In genomic region chrX:48736303-48736702, GRCh38 we compare ENCODE assay signal across 10 cellular contexts. TPM values are rescaled to one million over a fixed set of nuclear protein-coding genes. Genes with fewer than 3 reads are reported as not detected.
DNase-seq lines count a peak whose midpoint lies in the region; ATAC-seq, FAIRE-seq and TF ChIP-seq lines count a peak whose summit lies in the region.
"Had no signal": no experiment of that assay in that cellular context is flagged by ENCODE, and none has a peak within 500 bp of the region (broad histone marks: within the 10 kb centered on the region; RNA-seq: fewer than 3 reads in every experiment).

No MANE protein-coding gene starts in this region.

- no peaks in the 10 kb centered on the region for H3K36me3 Mint-ChIP-seq in WTC11

- intact Hi-C loops in HepG2 (cut with micrococcal nuclease; ENCODE audit: unreplicated experiment) (loop anchor here (5.0 kb wide), 1 partner anchor 451 kb away; the partner anchor contains the start of gene PRICKLE3), right lobe of liver (cut with DNase I) (no loop called here)

- in situ Hi-C loops in HepG2 (cut with HindIII; ENCODE audit: extremely low pct_ligation_motif_present, low pct_unique_long_range_greater_than_20kb) = no loop called here

- no TSS peak for BruUV-seq in HepG2 (replicated peaks; lab: Mats Ljungman, UMichigan)

- H3K27me3 ChIP-seq in HepG2 (ENCODE audit: control insufficient read depth in 1 of 2, insufficient read depth in 2 of 2, low read length in 2 of 2) = no peaks in the 10 kb centered on the region
- no peaks in the 10 kb centered on the region for H3K27me3 ChIP-seq in right lobe of liver
- no peaks in the 10 kb centered on the region for H3K27me3 ChIP-seq in iPS-18a (ENCODE audit: control insufficient read depth, insufficient read depth, low read length)
- H3K27me3 ChIP-seq in mesendoderm (ENCODE audit: insufficient read depth, low read length, poor library complexity) = no peaks in the 10 kb centered on the region

- H4K20me1 ChIP-seq in HepG2 (ENCODE audit: insufficient read depth, low read length) = no peaks in the 10 kb centered on the region

- H3K9me3 Mint-ChIP-seq in WTC11 = 0 out of 2 replicates have a peak, but pooled peaks cover under 1% of the 10 kb centered on the region

- FAIRE-seq in HepG2 (lab: Jason Lieb, UNC) = no peak

- no peak overlapping the region for H4K5ac ChIP-seq in mesendoderm (ENCODE audit: low read length)

- H3K23ac ChIP-seq in mesendoderm (ENCODE audit: low read length) = no peak overlapping the region

- DNase-seq in HepG2 (ENCODE audit: low spot score) (no peak), right lobe of liver (no peak), WTC11 (ENCODE audit: low spot score) (no peak), NCI-H510A (lab: John Stamatoyannopoulos, UW) (no peak), mesendoderm (no peak), NCI-H2227 (lab: John Stamatoyannopoulos, UW; ENCODE audit: unreplicated experiment) (no peak)
- DNase-seq in activated CD4-positive, CD25-positive, alpha-beta regulatory T cell treated with anti-CD3 and anti-CD28 coated beads, Interleukin-2, amount 50 U/mL, for 72 hours = no peak
- DNase-seq: activated CD4-positive, alpha-beta T cell treated with anti-CD3 and anti-CD28 coated beads, Interleukin-2, amount 50 U/mL, for 1 hour had no signal

- TF ChIP-seq CTCF in HepG2 (CRISPR knock-in tag; IDR thresholded peaks at IDR 0.05) = no peak
- no peak for TF ChIP-seq CTCF in right lobe of liver (IDR thresholded peaks at IDR 0.05)
- no peak for TF ChIP-seq CTCF in WTC11 (IDR thresholded peaks at IDR 0.05)

- H3K4me3 ChIP-seq in HepG2 (replicated peaks in 1 of 3; ENCODE audit: insufficient read depth in 1 of 3, low read depth in 2 of 3, low read length in 3 of 3) = peak overlapping the region in 2 of 3 experiments; percentile 47 to 49; a peak in 3 of 6 replicates
- H3K4me3 ChIP-seq in right lobe of liver = no peak overlapping the region
- peak overlapping the region; percentile 23 for H3K4me3 ChIP-seq in iPS-18a (ENCODE audit: low read length)
- H3K4me3 ChIP-seq in mesendoderm (ENCODE audit: low read length) = no peak overlapping the region
- H3K4me3 ChIP-seq: mucosa of descending colon had no signal

- H3K9ac ChIP-seq in HepG2 (ENCODE audit: insufficient read depth, low read depth, low read length) = peak overlapping the region; percentile 62; the same call in 1 of the 2 replicates
- no peak overlapping the region for H3K9ac ChIP-seq in iPS-18a (ENCODE audit: low read length)
- no peak overlapping the region for H3K9ac ChIP-seq in mesendoderm (ENCODE audit: low read length)

- H3K4ac ChIP-seq in mesendoderm (ENCODE audit: low read depth, low read length) = no peak overlapping the region

- no peaks in the 10 kb centered on the region for H3K9me3 ChIP-seq in HepG2 (ENCODE audit: low read length)
- no peaks in the 10 kb centered on the region for H3K9me3 ChIP-seq in right lobe of liver
- peaks cover 3% of the 10 kb centered on the region for H3K9me3 ChIP-seq in iPS-18a (ENCODE audit: control insufficient read depth, low read depth, low read length)
- H3K9me3 ChIP-seq: mucosa of descending colon had no signal

- H3K4me3 Mint-ChIP-seq in WTC11 = peak overlapping the region; percentile 96

- H4K8ac ChIP-seq in mesendoderm (ENCODE audit: low read depth, low read length) = no peak overlapping the region

- CTCF ChIA-PET in HepG2 (lab: Yijun Ruan, JAX; ENCODE audit: low intra/inter-chr PET ratio, low total read pairs) = no interaction called here
- CTCF ChIA-PET in WTC11 (lab: Charles Lee) = no interaction called here

- peak overlapping the region; percentile 42 for H2AFZ ChIP-seq in HepG2 (ENCODE audit: low read length)

- POLR2A ChIA-PET in HepG2 (lab: Yijun Ruan, JAX) (interaction anchor here (1.4 to 3.1 kb wide), 6 partner anchors 11 to 59 kb away, joined by 3 to 42 read pairs (median 12); partner anchors contain the start of gene SUV39H1), WTC11 (lab: Charles Lee) (no interaction called here)

- H3K4me2 ChIP-seq in HepG2 (ENCODE audit: low read depth, low read length) (peak overlapping the region; percentile 52), mesendoderm (ENCODE audit: low read length) (no peak overlapping the region)

- H2BK5ac ChIP-seq in mesendoderm (ENCODE audit: low read length) = no peak overlapping the region

- no peak overlapping the region for H2AK5ac ChIP-seq in mesendoderm (ENCODE audit: low read length)

- H3K18ac ChIP-seq in mesendoderm (ENCODE audit: low read length) = no peak overlapping the region

- peaks cover 9% of the 10 kb centered on the region for H3K4me1 Mint-ChIP-seq in WTC11

- TF ChIP-seq RAD21 in HepG2 (CRISPR knock-in tag; IDR thresholded peaks at IDR 0.05) = no peak

- H3K79me1 ChIP-seq in mesendoderm (ENCODE audit: low read length) = no peaks in the 10 kb centered on the region

- no peak overlapping the region for H2BK120ac ChIP-seq in mesendoderm (ENCODE audit: low read depth, low read length)

- TF ChIP-seq EP300 in HepG2 (IDR thresholded peaks at IDR 0.05; ENCODE audit: low read depth in 2 of 2, low read length in 2 of 2) (no peak), HepG2 (CRISPR knock-in tag; IDR thresholded peaks at IDR 0.05; ENCODE audit: borderline replicate concordance) (no peak)

- WGBS in HepG2 (ENCODE audit: low lambda C conversion rate) = 73% methylated on average over 1 of the region's 1 CpG
- whole genome bisulfite sequencing in right lobe of liver (ENCODE audit: insufficient coverage, low coverage, low lambda C conversion rate, missing lambda C conversion rate) = 73% methylated on average over 1 of the region's 1 CpG
- no CpG with 5 or more reads among the region's 1 CpG for WGBS in mesendoderm (ENCODE audit: extremely low coverage, insufficient coverage, low lambda C conversion rate)

- H2BK15ac ChIP-seq in mesendoderm (replicated peaks; ENCODE audit: low read depth) = no peak overlapping the region

- no peaks in the 10 kb centered on the region for H3K79me2 ChIP-seq in HepG2 (ENCODE audit: insufficient read depth, low read length)
- H3K79me2 ChIP-seq in mesendoderm (ENCODE audit: control insufficient read depth, insufficient read depth, low read length) = no peaks in the 10 kb centered on the region

- TF ChIP-seq POLR2A in HepG2 (IDR thresholded peaks at IDR 0.05; ENCODE audit: insufficient read depth in 1 of 2, low read depth in 2 of 2, low read length in 2 of 2) = no peak
- no peak for TF ChIP-seq POLR2A in right lobe of liver (IDR thresholded peaks at IDR 0.05)

- H3K56ac ChIP-seq in mesendoderm (ENCODE audit: low read length) = no peak overlapping the region

- peaks cover 28% of the 10 kb centered on the region for H3K4me1 ChIP-seq in HepG2 (ENCODE audit: insufficient read depth, low read length)
- H3K4me1 ChIP-seq in right lobe of liver = no peaks in the 10 kb centered on the region
- no peaks in the 10 kb centered on the region for H3K4me1 ChIP-seq in iPS-18a (ENCODE audit: control insufficient read depth, low read depth, low read length)
- H3K4me1 ChIP-seq in mesendoderm (ENCODE audit: control insufficient read depth, low read depth, low read length) = no peaks in the 10 kb centered on the region

- peak overlapping the region; percentile 21 for H3K27ac ChIP-seq in HepG2 (ENCODE audit: extremely low read length, insufficient read depth, low read length)
- H3K27ac ChIP-seq in right lobe of liver = no peak overlapping the region
- H3K27ac ChIP-seq in iPS-18a (ENCODE audit: low read length) = no peak overlapping the region
- no peak overlapping the region for H3K27ac ChIP-seq in mesendoderm (ENCODE audit: low read depth, low read length)

- no peaks in the 10 kb centered on the region for H3K27me3 Mint-ChIP-seq in WTC11 (ENCODE audit: low read depth)

- no peak for ATAC-seq in HepG2
- ATAC-seq in right lobe of liver = no peak
- ATAC-seq in WTC11 = no peak

- H3K36me3 ChIP-seq in HepG2 (replicated peaks in 1 of 2; ENCODE audit: control insufficient read depth in 1 of 2, insufficient read depth in 2 of 2, low read length in 2 of 2) (no peaks in the 10 kb centered on the region), right lobe of liver (no peaks in the 10 kb centered on the region), iPS-18a (ENCODE audit: control insufficient read depth, low read depth, low read length) (no peaks in the 10 kb centered on the region), mesendoderm (ENCODE audit: control insufficient read depth, insufficient read depth, low read length) (no peaks in the 10 kb centered on the region)

- H3K27ac Mint-ChIP-seq in WTC11 = peak overlapping the region; percentile 31; the same call in 1 of the 2 replicates

RNA-seq across cellular contexts. Expression of gene GLOD5, which starts 25.2 kb away (rescaled TPM):
- total RNA-seq in HepG2 (2016; rRNA removed; fragmentation: Illumina TruSeq; extraction: Trizol) = 0.73 and 0.93 TPM in 2 replicates
- 0.61 and 0.97 TPM in 2 replicates for total RNA-seq in HepG2 (2016; cell fraction: cytosol; rRNA removed; fragmentation: Illumina TruSeq; extraction: Trizol; ENCODE audit: low read depth)
- 0.71 and 1.2 TPM in 2 replicates for total RNA-seq in HepG2 (2016; cell fraction: insoluble cytoplasmic fraction; rRNA removed; fragmentation: Illumina TruSeq; extraction: Trizol)
- total RNA-seq in HepG2 (2016; cell fraction: membrane; rRNA removed; fragmentation: Illumina TruSeq; extraction: Trizol) = 0.68 and 0.79 TPM in 2 replicates
- total RNA-seq in HepG2 (2016; cell fraction: nucleus; rRNA removed; fragmentation: Illumina TruSeq; extraction: Trizol) = not detected in 2 replicates
- polyA plus RNA-seq in HepG2 (2011; rRNA removed) = 1.3 and 1.5 TPM in 2 replicates
- 1.1 and 1.3 TPM in 2 replicates for polyA plus RNA-seq in HepG2 (2011; cell fraction: cytosol; rRNA removed)
- 0.50 TPM in 1 of 2 replicates, not detected in the other for polyA plus RNA-seq in HepG2 (2011; cell fraction: nucleus; rRNA removed)
- 0.79 and 1.2 TPM in 2 replicates for polyA plus RNA-seq in HepG2 (2012)
- 0.68 and 1.3 TPM in 2 replicates for polyA plus RNA-seq in HepG2 (2016; cell fraction: cytosol; fragmentation: Illumina TruSeq; extraction: Trizol; ENCODE audit: low read depth)
- polyA plus RNA-seq in HepG2 (2016; cell fraction: insoluble cytoplasmic fraction; fragmentation: Illumina TruSeq; extraction: Trizol; ENCODE audit: low read depth) = 1.7 and 2.6 TPM in 2 replicates
- 0.88 TPM in 2 replicates for polyA plus RNA-seq in HepG2 (2016; cell fraction: membrane; fragmentation: Illumina TruSeq; extraction: Trizol; ENCODE audit: low read depth)
- polyA plus RNA-seq in HepG2 (2016; cell fraction: nucleus; fragmentation: Illumina TruSeq; extraction: Trizol; ENCODE audit: insufficient read depth, low read depth) = 1.2 TPM in 1 of 2 replicates, not detected in the other
- 2.3 TPM in 1 of 2 replicates, not detected in the other for polyA minus RNA-seq in HepG2 (2011; rRNA and poly(A)+ RNA removed; ENCODE audit: low replicate concordance)
- not detected in 2 replicates for polyA minus RNA-seq in HepG2 (2011; cell fraction: cytosol; rRNA and poly(A)+ RNA removed)
- not detected in 2 replicates for polyA minus RNA-seq in HepG2 (2011; cell fraction: nucleus; rRNA and poly(A)+ RNA removed)
- 1 to 10 TPM in 5 of 6 experiments, under 1 TPM in 1; 0.98 to 4.1 (median 2.9) TPM for total RNA-seq in right lobe of liver
- 0.27 TPM in 1 of 3 replicates, not detected in the others for total RNA-seq in WTC11 (2021)
- polyA plus RNA-seq in mesendoderm (2013, experiment 1 of 2) = 0.21 TPM
- 0.13 TPM for polyA plus RNA-seq in mesendoderm (2013, experiment 2 of 2)

RNA-seq across cellular contexts. Expression of gene SUV39H1, which starts 39.8 kb away (rescaled TPM):
- total RNA-seq in HepG2 (2016; rRNA removed; fragmentation: Illumina TruSeq; extraction: Trizol) (9.9 and 10.1 TPM in 2 replicates), right lobe of liver (10 to 100 TPM in 1 of 6 experiments, 1 to 10 TPM in 5; 2.2 to 10.8 (median 3.5) TPM), WTC11 (2021) (14.2 to 16.5 TPM (median 16.4 TPM) in 3 replicates)
- 1.2 and 1.6 TPM in 2 replicates for total RNA-seq in HepG2 (2016; cell fraction: cytosol; rRNA removed; fragmentation: Illumina TruSeq; extraction: Trizol; ENCODE audit: low read depth)
- 9.2 and 10.1 TPM in 2 replicates for total RNA-seq in HepG2 (2016; cell fraction: insoluble cytoplasmic fraction; rRNA removed; fragmentation: Illumina TruSeq; extraction: Trizol)
- total RNA-seq in HepG2 (2016; cell fraction: membrane; rRNA removed; fragmentation: Illumina TruSeq; extraction: Trizol) = 5.1 and 5.5 TPM in 2 replicates
- 7.0 and 7.4 TPM in 2 replicates for total RNA-seq in HepG2 (2016; cell fraction: nucleus; rRNA removed; fragmentation: Illumina TruSeq; extraction: Trizol)
- polyA plus RNA-seq in HepG2 (2011; rRNA removed) = 3.2 and 5.2 TPM in 2 replicates
- polyA plus RNA-seq in HepG2 (2011; cell fraction: cytosol; rRNA removed) = 2.8 and 5.0 TPM in 2 replicates
- 5.5 and 9.7 TPM in 2 replicates for polyA plus RNA-seq in HepG2 (2011; cell fraction: nucleus; rRNA removed)
- 2.7 and 4.7 TPM in 2 replicates for polyA plus RNA-seq in HepG2 (2012)
- polyA plus RNA-seq in HepG2 (2016; cell fraction: cytosol; fragmentation: Illumina TruSeq; extraction: Trizol; ENCODE audit: low read depth) = 1.3 and 1.5 TPM in 2 replicates
- polyA plus RNA-seq in HepG2 (2016; cell fraction: insoluble cytoplasmic fraction; fragmentation: Illumina TruSeq; extraction: Trizol; ENCODE audit: low read depth) = 8.6 and 12.5 TPM in 2 replicates
- polyA plus RNA-seq in HepG2 (2016; cell fraction: membrane; fragmentation: Illumina TruSeq; extraction: Trizol; ENCODE audit: low read depth) = 3.6 and 3.7 TPM in 2 replicates
- 13.6 and 14.6 TPM in 2 replicates for polyA plus RNA-seq in HepG2 (2016; cell fraction: nucleus; fragmentation: Illumina TruSeq; extraction: Trizol; ENCODE audit: insufficient read depth, low read depth)
- polyA minus RNA-seq in HepG2 (2011; rRNA and poly(A)+ RNA removed; ENCODE audit: low replicate concordance) = 9.3 and 68.5 TPM in 2 replicates
- 3.1 and 5.0 TPM in 2 replicates for polyA minus RNA-seq in HepG2 (2011; cell fraction: cytosol; rRNA and poly(A)+ RNA removed)
- 3.9 and 4.2 TPM in 2 replicates for polyA minus RNA-seq in HepG2 (2011; cell fraction: nucleus; rRNA and poly(A)+ RNA removed)
- 9.0 TPM for polyA plus RNA-seq in mesendoderm (2013, experiment 1 of 2)
- polyA plus RNA-seq in mesendoderm (2013, experiment 2 of 2) = 8.4 TPM

RNA-seq across cellular contexts. Expression of gene GATA1, which starts 50.1 kb away (rescaled TPM):
- 0.13 TPM in 1 of 2 replicates, not detected in the other for total RNA-seq in HepG2 (2016; rRNA removed; fragmentation: Illumina TruSeq; extraction: Trizol)
- not detected in 2 replicates for total RNA-seq in HepG2 (2016; cell fraction: cytosol; rRNA removed; fragmentation: Illumina TruSeq; extraction: Trizol; ENCODE audit: low read depth)
- total RNA-seq in HepG2 (2016; cell fraction: insoluble cytoplasmic fraction; rRNA removed; fragmentation: Illumina TruSeq; extraction: Trizol) = 0.13 and 0.16 TPM in 2 replicates
- not detected in 2 replicates for total RNA-seq in HepG2 (2016; cell fraction: membrane; rRNA removed; fragmentation: Illumina TruSeq; extraction: Trizol)
- total RNA-seq in HepG2 (2016; cell fraction: nucleus; rRNA removed; fragmentation: Illumina TruSeq; extraction: Trizol) = not detected in 2 replicates
- polyA plus RNA-seq in HepG2 (2011; rRNA removed) = 0.05 TPM in 1 of 2 replicates, not detected in the other
- 0.08 TPM in 1 of 2 replicates, not detected in the other for polyA plus RNA-seq in HepG2 (2011; cell fraction: cytosol; rRNA removed)
- not detected in 2 replicates for polyA plus RNA-seq in HepG2 (2011; cell fraction: nucleus; rRNA removed)
- not detected in 2 replicates for polyA plus RNA-seq in HepG2 (2012)
- polyA plus RNA-seq in HepG2 (2016; cell fraction: cytosol; fragmentation: Illumina TruSeq; extraction: Trizol; ENCODE audit: low read depth) = not detected in 2 replicates
- 0.31 TPM in 1 of 2 replicates, not detected in the other for polyA plus RNA-seq in HepG2 (2016; cell fraction: insoluble cytoplasmic fraction; fragmentation: Illumina TruSeq; extraction: Trizol; ENCODE audit: low read depth)
- not detected in 2 replicates for polyA plus RNA-seq in HepG2 (2016; cell fraction: membrane; fragmentation: Illumina TruSeq; extraction: Trizol; ENCODE audit: low read depth)
- polyA plus RNA-seq in HepG2 (2016; cell fraction: nucleus; fragmentation: Illumina TruSeq; extraction: Trizol; ENCODE audit: insufficient read depth, low read depth) = not detected in 2 replicates
- 0.37 and 0.38 TPM in 2 replicates for polyA minus RNA-seq in HepG2 (2011; rRNA and poly(A)+ RNA removed; ENCODE audit: low replicate concordance)
- polyA minus RNA-seq in HepG2 (2011; cell fraction: cytosol; rRNA and poly(A)+ RNA removed) = not detected in 2 replicates
- polyA minus RNA-seq in HepG2 (2011; cell fraction: nucleus; rRNA and poly(A)+ RNA removed) = not detected in 2 replicates
- 1 to 10 TPM in 1 of 6 experiments, under 1 TPM in 1, not detected in 4; 0.37 to 1.2 TPM for total RNA-seq in right lobe of liver
- total RNA-seq in WTC11 (2021) = 0.25 to 0.27 TPM (median 0.26 TPM) in 3 replicates
- polyA plus RNA-seq in mesendoderm (2013, experiment 1 of 2) = not detected
- polyA plus RNA-seq in mesendoderm (2013, experiment 2 of 2) = not detected

RNA-seq across cellular contexts. Expression of gene WAS, which starts 52.7 kb away (rescaled TPM):
- total RNA-seq in HepG2 (2016; rRNA removed; fragmentation: Illumina TruSeq; extraction: Trizol) (not detected in 2 replicates), right lobe of liver (1 to 10 TPM; 2.4 to 7.2 (median 4.8) TPM), WTC11 (2021) (0.79 to 1.6 TPM (median 0.96 TPM) in 3 replicates)
- total RNA-seq in HepG2 (2016; cell fraction: cytosol; rRNA removed; fragmentation: Illumina TruSeq; extraction: Trizol; ENCODE audit: low read depth) = not detected in 2 replicates
- total RNA-seq in HepG2 (2016; cell fraction: insoluble cytoplasmic fraction; rRNA removed; fragmentation: Illumina TruSeq; extraction: Trizol) = not detected in 2 replicates
- total RNA-seq in HepG2 (2016; cell fraction: membrane; rRNA removed; fragmentation: Illumina TruSeq; extraction: Trizol) = not detected in 2 replicates
- total RNA-seq in HepG2 (2016; cell fraction: nucleus; rRNA removed; fragmentation: Illumina TruSeq; extraction: Trizol) = not detected in 2 replicates
- 0.11 and 0.18 TPM in 2 replicates for polyA plus RNA-seq in HepG2 (2011; rRNA removed)
- polyA plus RNA-seq in HepG2 (2011; cell fraction: cytosol; rRNA removed) = 0.03 TPM in 1 of 2 replicates, not detected in the other
- 0.21 and 0.54 TPM in 2 replicates for polyA plus RNA-seq in HepG2 (2011; cell fraction: nucleus; rRNA removed)
- polyA plus RNA-seq in HepG2 (2012) = 0.21 TPM in 2 replicates
- not detected in 2 replicates for polyA plus RNA-seq in HepG2 (2016; cell fraction: cytosol; fragmentation: Illumina TruSeq; extraction: Trizol; ENCODE audit: low read depth)
- polyA plus RNA-seq in HepG2 (2016; cell fraction: insoluble cytoplasmic fraction; fragmentation: Illumina TruSeq; extraction: Trizol; ENCODE audit: low read depth) = not detected in 2 replicates
- polyA plus RNA-seq in HepG2 (2016; cell fraction: membrane; fragmentation: Illumina TruSeq; extraction: Trizol; ENCODE audit: low read depth) = not detected in 2 replicates
- polyA plus RNA-seq in HepG2 (2016; cell fraction: nucleus; fragmentation: Illumina TruSeq; extraction: Trizol; ENCODE audit: insufficient read depth, low read depth) = not detected in 2 replicates
- polyA minus RNA-seq in HepG2 (2011; rRNA and poly(A)+ RNA removed; ENCODE audit: low replicate concordance) = 0.08 and 0.09 TPM in 2 replicates
- not detected in 2 replicates for polyA minus RNA-seq in HepG2 (2011; cell fraction: cytosol; rRNA and poly(A)+ RNA removed)
- not detected in 2 replicates for polyA minus RNA-seq in HepG2 (2011; cell fraction: nucleus; rRNA and poly(A)+ RNA removed)
- 0.14 TPM for polyA plus RNA-seq in mesendoderm (2013, experiment 1 of 2)
- 0.28 TPM for polyA plus RNA-seq in mesendoderm (2013, experiment 2 of 2)

Comparison
In these comparisons a context has a peak if more than half of its experiments do, and no peak if none do; other contexts are left out.
1. H3K4me3 ChIP-seq: peak in HepG2 (2 of 3) and iPS-18a (single experiment); none in right lobe of liver (0 of 3) and mesendoderm (single experiment).